Comparison of ENCODE assay signal across 20 cellular contexts in genomic region chr19:35309481-35310279, GRCh38. TPM values are rescaled to one million over a fixed set of nuclear protein-coding genes. Genes with fewer than 3 reads are reported as not detected.
DNase-seq lines count a peak whose midpoint lies in the region; ATAC-seq and TF ChIP-seq lines count a peak whose summit lies in the region.
"Had no signal": no experiment of that assay in that cellular context is flagged by ENCODE, and none has a peak within 500 bp of the region (broad histone marks: within the 10 kb centered on the region; RNA-seq: fewer than 3 reads in every experiment).

No MANE protein-coding gene starts in this region.

- intact Hi-C loops in Right ventricle myocardium superior (cut with DNase I): no loop called here

- H3K4me3 ChIP-seq in right atrium auricular region: no peak overlapping the region
- H3K4me3 ChIP-seq in fibroblast of villous mesenchyme (ENCODE audit: low read depth, low read length): no peak overlapping the region
- H3K4me3 ChIP-seq: thoracic aorta had no signal

- peak overlapping the region; percentile 71 to 82 (median 75) for H3K4me3 Mint-ChIP-seq in nephron
- H3K4me3 Mint-ChIP-seq in activated naive CD8-positive, alpha-beta T cell treated with anti-CD3 and anti-CD28 coated beads for 36 hours: no peak overlapping the region
- H3K4me3 Mint-ChIP-seq: CD4-positive, alpha-beta memory T cell; T-helper 1 cell treated with Interleukin-12 subunit alpha and Interleukin-12 subunit beta and Interleukin-4 antibody, amounts not matched to agents 30 μg/mL and 1 μg/mL, for 36 hours had no signal

- no peaks in the 10 kb centered on the region for H3K9me3 ChIP-seq in right atrium auricular region
- H3K9me3 ChIP-seq: thoracic aorta had no signal

- no peaks in the 10 kb centered on the region for H3K36me3 ChIP-seq in right atrium auricular region
- H3K36me3 ChIP-seq: thoracic aorta had no signal

- TF ChIP-seq CTCF in right atrium auricular region (IDR thresholded peaks at IDR 0.05) (no peak), fibroblast of villous mesenchyme (IDR thresholded peaks at IDR 0.05; ENCODE audit: insufficient read depth, low read depth, low read length) (no peak), nephron (IDR thresholded peaks at IDR 0.05; ENCODE audit: unreplicated experiment in 3 of 3) (no peak)

- DNase-seq in Right ventricle myocardium superior: peak; percentile 42
- DNase-seq in right atrium auricular region (ENCODE audit: low spot score): no peak
- peak; percentile 74 for DNase-seq in fibroblast of villous mesenchyme (ENCODE audit: low read depth)
- DNase-seq in mesenteric fat pad (ENCODE audit: low spot score): no peak
- no peak for DNase-seq in HPDE6-E6E7 (ENCODE audit: extremely low spot score)
- no peak for DNase-seq in activated naive CD8-positive, alpha-beta T cell treated with anti-CD3 and anti-CD28 coated beads for 36 hours
- DNase-seq: 8988T; activated CD4-positive, alpha-beta T cell treated with anti-CD3 and anti-CD28 coated beads for 1 hour; activated CD8-positive, alpha-beta memory T cell treated with anti-CD3 and anti-CD28 coated beads, Interleukin-2, amount 50 U/mL, for 48 hours; activated naive CD4-positive, alpha-beta T cell treated with anti-CD3 and anti-CD28 coated beads, Interleukin-2, amount 50 U/mL, for 16 hours; CD4-positive, alpha-beta memory T cell; midbrain; NCI-H2081 treated with DMSO at 0.1 percent for 48 hours had no signal

- peaks cover 0 to 7% of the 10 kb centered on the region in 2 donors for H3K4me1 ChIP-seq in right atrium auricular region

- ATAC-seq in Right ventricle myocardium superior (ENCODE audit: poor library complexity): no peak
- no peak for ATAC-seq in GM21825 (IDR thresholded peaks at IDR 0.05; ENCODE audit: unreplicated experiment)

- H3K4me1 Mint-ChIP-seq in nephron: peaks cover 50% of the 10 kb centered on the region
- H3K4me1 Mint-ChIP-seq in activated naive CD8-positive, alpha-beta T cell treated with anti-CD3 and anti-CD28 coated beads for 36 hours: peaks cover 5% of the 10 kb centered on the region
- H3K4me1 Mint-ChIP-seq: CD4-positive, alpha-beta memory T cell had no signal

- no peaks in the 10 kb centered on the region for H3K27me3 ChIP-seq in right atrium auricular region

- no peaks in the 10 kb centered on the region for H3K9me3 Mint-ChIP-seq in nephron
- H3K9me3 Mint-ChIP-seq in activated naive CD8-positive, alpha-beta T cell treated with anti-CD3 and anti-CD28 coated beads for 36 hours: no peaks in the 10 kb centered on the region
- H3K9me3 Mint-ChIP-seq: CD4-positive, alpha-beta memory T cell; T-helper 1 cell treated with Interleukin-12 subunit alpha and Interleukin-12 subunit beta and Interleukin-4 antibody, amounts not matched to agents 30 μg/mL and 1 μg/mL, for 36 hours had no signal

- no peaks in the 10 kb centered on the region for H3K27me3 Mint-ChIP-seq in nephron (ENCODE audit: low read depth)
- H3K27me3 Mint-ChIP-seq in activated naive CD8-positive, alpha-beta T cell treated with anti-CD3 and anti-CD28 coated beads for 36 hours: peaks cover 5% of the 10 kb centered on the region
- H3K27me3 Mint-ChIP-seq: CD4-positive, alpha-beta memory T cell had no signal

- H3K27ac Mint-ChIP-seq in nephron: peak overlapping the region; percentile 98
- H3K27ac Mint-ChIP-seq in activated naive CD8-positive, alpha-beta T cell treated with anti-CD3 and anti-CD28 coated beads for 36 hours: no peak overlapping the region
- H3K27ac Mint-ChIP-seq: T-helper 1 cell treated with Interleukin-12 subunit alpha and Interleukin-12 subunit beta and Interleukin-4 antibody, amounts not matched to agents 30 μg/mL and 1 μg/mL, for 36 hours had no signal

- H3K36me3 Mint-ChIP-seq in nephron (ENCODE audit: low read depth): no peaks in the 10 kb centered on the region
- no peaks in the 10 kb centered on the region for H3K36me3 Mint-ChIP-seq in activated naive CD8-positive, alpha-beta T cell treated with anti-CD3 and anti-CD28 coated beads for 36 hours
- H3K36me3 Mint-ChIP-seq: CD4-positive, alpha-beta memory T cell had no signal

- H3K27ac ChIP-seq in right atrium auricular region: no peak overlapping the region
- H3K27ac ChIP-seq: epithelial cell of prostate, RWPE1, thoracic aorta had no signal

RNA-seq across cellular contexts. Expression of gene MAG, which starts 17.7 kb away (rescaled TPM):
- total RNA-seq in Right ventricle myocardium superior (not detected), right atrium auricular region (not detected), fibroblast of villous mesenchyme (not detected in 2 replicates), mesenteric fat pad (not detected)
- under 1 TPM; 0.20 to 0.29 TPM for total RNA-seq in activated naive CD8-positive, alpha-beta T cell treated with anti-CD3 and anti-CD28 coated beads for 36 hours
- total RNA-seq: CD4-positive, alpha-beta memory T cell; HT1080 had no signal

RNA-seq across cellular contexts. Expression of gene CD22, which starts 19.3 kb away (rescaled TPM):
- total RNA-seq in Right ventricle myocardium superior (0.56 TPM), right atrium auricular region (1 to 10 TPM in 1 of 2 donors, not detected in 1; 1.4 TPM), fibroblast of villous mesenchyme (0.32 TPM in 1 of 2 replicates, not detected in the other), mesenteric fat pad (1.3 TPM)
- 1 to 10 TPM; 3.0 to 3.2 TPM for total RNA-seq in activated naive CD8-positive, alpha-beta T cell treated with anti-CD3 and anti-CD28 coated beads for 36 hours

RNA-seq across cellular contexts. Expression of gene HAMP, which starts 27.4 kb away (rescaled TPM):
- total RNA-seq in Right ventricle myocardium superior: not detected
- 100 to 1,000 TPM in 1 of 2 donors, not detected in 1; 146 TPM for total RNA-seq in right atrium auricular region
- total RNA-seq in fibroblast of villous mesenchyme: not detected in 2 replicates
- not detected for total RNA-seq in mesenteric fat pad
- total RNA-seq in activated naive CD8-positive, alpha-beta T cell treated with anti-CD3 and anti-CD28 coated beads for 36 hours: under 1 TPM; 0.32 to 0.37 TPM
- total RNA-seq: HT1080 had no signal

RNA-seq across cellular contexts. Expression of gene FFAR1, which starts 38.0 kb away (rescaled TPM):
- total RNA-seq in Right ventricle myocardium superior (not detected), right atrium auricular region (not detected), fibroblast of villous mesenchyme (not detected in 2 replicates), mesenteric fat pad (not detected)
- total RNA-seq in activated naive CD8-positive, alpha-beta T cell treated with anti-CD3 and anti-CD28 coated beads for 36 hours: under 1 TPM in 1 of 2 experiments, not detected in 1; 0.08 TPM
- total RNA-seq: CD4-positive, alpha-beta memory T cell; thoracic aorta had no signal

RNA-seq across cellular contexts. Expression of gene USF2, which starts 40.9 kb away (rescaled TPM):
- total RNA-seq in Right ventricle myocardium superior (141 TPM), right atrium auricular region (100 to 1,000 TPM; 130 to 180 TPM), fibroblast of villous mesenchyme (50.1 and 58.3 TPM in 2 replicates), mesenteric fat pad (110 TPM)
- total RNA-seq in activated naive CD8-positive, alpha-beta T cell treated with anti-CD3 and anti-CD28 coated beads for 36 hours: 100 to 1,000 TPM; 105 to 109 TPM

Comparison
In these comparisons a context has a peak if more than half of its experiments do, and no peak if none do; other contexts are left out.
1. DNase-seq: peak in Right ventricle myocardium superior (single experiment) and fibroblast of villous mesenchyme (single experiment); none in right atrium auricular region (single experiment), mesenteric fat pad (single experiment), HPDE6-E6E7 (single experiment) and activated naive CD8-positive, alpha-beta T cell treated with anti-CD3 and anti-CD28 coated beads for 36 hours (single experiment).